ENCODE assay signal across 17 cellular contexts in the genomic region with DNA sequence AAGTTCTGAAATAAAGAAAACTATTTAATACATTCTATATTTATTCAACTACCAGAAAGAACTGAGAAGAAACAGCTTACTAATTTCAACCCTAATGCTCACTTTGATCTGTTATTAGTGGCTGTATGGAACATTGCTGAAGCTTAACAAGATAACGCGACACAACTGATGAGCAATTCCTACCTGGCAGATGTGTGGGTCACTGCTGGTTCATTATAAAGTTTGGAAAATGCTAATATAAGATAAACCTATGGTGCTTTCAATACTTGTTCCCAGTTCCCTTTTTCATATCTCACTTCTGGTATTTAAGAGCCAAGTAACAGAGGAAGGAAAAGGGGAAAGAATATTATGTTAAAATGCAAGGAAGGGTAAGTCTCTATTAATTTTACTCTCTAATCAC. TPM values are rescaled to one million over a fixed set of nuclear protein-coding genes. Genes with fewer than 3 reads are reported as not detected.
A peak's percentile ranks its signal among the peaks of the same experiment; 100 is the strongest.
DNase-seq lines count a peak whose midpoint lies in the region; ATAC-seq and TF ChIP-seq lines count a peak whose summit lies in the region.
"Had no signal": no experiment of that assay in that cellular context is flagged by ENCODE, and none has a peak within 500 bp of the region (broad histone marks: within the 10 kb centered on the region; RNA-seq: fewer than 3 reads in every experiment).

No MANE protein-coding gene starts in this region.

- H3K4me1 ChIP-seq in testis, result no peaks in the 10 kb centered on the region

- H3K4me3 Mint-ChIP-seq in dendritic cell treated with granulocyte-macrophage colony-stimulating factor and Interleukin-4, amounts not matched to agents 40 ng/mL and 50 ng/mL, for 4 days, result peak overlapping the region; percentile 72
- H3K4me3 Mint-ChIP-seq: activated naive CD8-positive, alpha-beta T cell treated with anti-CD3 and anti-CD28 coated beads for 36 hours had no signal

- ATAC-seq in GM18519 (IDR thresholded peaks at IDR 0.05; ENCODE audit: low FRiP score, unreplicated experiment), result peak; percentile 38
- ATAC-seq in GM21529 (IDR thresholded peaks at IDR 0.05; ENCODE audit: unreplicated experiment), result peak; percentile 64
- ATAC-seq in HG03378 (IDR thresholded peaks at IDR 0.05; ENCODE audit: unreplicated experiment), result peak; percentile 55
- ATAC-seq: heart right ventricle had no signal

- H3K36me3 ChIP-seq in testis (ENCODE audit: low read depth, missing control alignments), result no peaks in the 10 kb centered on the region
- peaks cover 1% of the 10 kb centered on the region; the same call in 1 of the 2 replicates for H3K36me3 ChIP-seq in MG63

- no peak overlapping the region for H3K27ac ChIP-seq in testis

- peaks cover 62% of the 10 kb centered on the region for H3K4me1 Mint-ChIP-seq in dendritic cell treated with granulocyte-macrophage colony-stimulating factor and Interleukin-4, amounts not matched to agents 40 ng/mL and 50 ng/mL, for 4 days (ENCODE audit: low read depth)

- no peaks in the 10 kb centered on the region for H3K9me3 Mint-ChIP-seq in dendritic cell treated with granulocyte-macrophage colony-stimulating factor and Interleukin-4, amounts not matched to agents 40 ng/mL and 50 ng/mL, for 4 days

- H3K4me3 ChIP-seq in testis (no peak overlapping the region), MG63 (no peak overlapping the region)
- H3K4me3 ChIP-seq: heart right ventricle had no signal

- H3K27me3 Mint-ChIP-seq in dendritic cell treated with granulocyte-macrophage colony-stimulating factor and Interleukin-4, amounts not matched to agents 40 ng/mL and 50 ng/mL, for 4 days, result no peaks in the 10 kb centered on the region
- H3K27me3 Mint-ChIP-seq: activated naive CD8-positive, alpha-beta T cell treated with anti-CD3 and anti-CD28 coated beads for 36 hours had no signal

- DNase-seq in testis (no peak), NCI-H526 treated with DMSO at 0.1 percent for 48 hours (lab: John Stamatoyannopoulos, UW) (no peak), NCI-H524 treated with DMSO at 0.1 percent for 48 hours (lab: John Stamatoyannopoulos, UW) (no peak), MG63 (no peak)
- DNase-seq: activated CD4-positive, alpha-beta T cell treated with anti-CD3 and anti-CD28 coated beads for 4 hours; activated naive CD8-positive, alpha-beta T cell treated with anti-CD3 and anti-CD28 coated beads for 36 hours; COR-L47; effector CD8-positive, alpha-beta T cell; heart right ventricle; mesenchymal stem cell; NCI-H2227 treated with DMSO at 0.1 percent for 48 hours; SHP77; stimulated activated CD4-positive, alpha-beta T cell treated with anti-CD3 and anti-CD28 coated beads, Interleukin-4, amount 100 ng/mL, for 4 hours had no signal

- no peak for TF ChIP-seq CTCF in testis (IDR thresholded peaks at IDR 0.05)

- peaks cover 100% of the 10 kb centered on the region for H3K36me3 Mint-ChIP-seq in dendritic cell treated with granulocyte-macrophage colony-stimulating factor and Interleukin-4, amounts not matched to agents 40 ng/mL and 50 ng/mL, for 4 days (ENCODE audit: low read depth)

- H3K9me3 ChIP-seq in testis (no peaks in the 10 kb centered on the region), MG63 (no peaks in the 10 kb centered on the region)
- H3K9me3 ChIP-seq: heart right ventricle had no signal

- peak overlapping the region; percentile 90 for H3K27ac Mint-ChIP-seq in dendritic cell treated with granulocyte-macrophage colony-stimulating factor and Interleukin-4, amounts not matched to agents 40 ng/mL and 50 ng/mL, for 4 days
- H3K27ac Mint-ChIP-seq: activated naive CD8-positive, alpha-beta T cell treated with anti-CD3 and anti-CD28 coated beads for 36 hours had no signal

- H3K27me3 ChIP-seq in testis (no peaks in the 10 kb centered on the region), MG63 (no peaks in the 10 kb centered on the region)
- H3K27me3 ChIP-seq: heart right ventricle had no signal

- TF ChIP-seq POLR2A in testis (IDR thresholded peaks at IDR 0.05), result no peak

- intact Hi-C loops in dendritic cell treated with granulocyte-macrophage colony-stimulating factor and Interleukin-4, amounts not matched to agents 40 ng/mL and 50 ng/mL, for 4 days (cut with micrococcal nuclease), result loop anchor here (5.0 kb wide), 1 partner anchor 215 kb away; no protein-coding TSS in a partner anchor
- intact Hi-C loops in testis (cut with DNase I; ENCODE audit: low total_unique reads), result no loop called here

- WGBS in testis, 2 donors, result 71 to 81% methylated on average over 2 of the region's 2 CpGs

RNA-seq across cellular contexts. Expression of a gene that starts 10.5 kb away (rescaled TPM):
- 10 to 100 TPM; 39.1 to 65.3 TPM for total RNA-seq in testis
- 71.0 TPM for polyA plus RNA-seq in testis (ENCODE audit: insufficient read depth, low read depth, low replicate concordance)
- 62.9 and 118 TPM in 2 replicates for total RNA-seq in MG63 (2014; rRNA removed; shearing (Covaris generic); ENCODE audit: low replicate concordance)
